14 cellular contexts compared by ENCODE assay signal in genomic region chr1:86998727-86999126, GRCh38.
"Had no signal": no experiment of that assay in that cellular context is flagged by ENCODE, and none has a peak within 500 bp of the region (broad histone marks: within the 10 kb centered on the region; RNA-seq: fewer than 3 reads in every experiment).

No MANE protein-coding gene starts in this region.

- H3K27ac ChIP-seq: dorsolateral prefrontal cortex, neural progenitor cell, transverse colon had no signal

- DNase-seq: activated CD4-positive, alpha-beta T cell treated with anti-CD3 and anti-CD28 coated beads, Interleukin-2, amount 10 ng/mL, durations not matched to agents 24 days and 14 days; activated effector memory CD4-positive, alpha-beta T cell treated with anti-CD3 and anti-CD28 coated beads, Interleukin-2, amount 50 U/mL, for 16 hours; amygdala; dorsolateral prefrontal cortex; endodermal cell; erythroblast; naive B cell; stimulated activated CD4-positive, alpha-beta T cell treated with anti-CD3 and anti-CD28 coated beads, Interleukin-2, amount 100 ng/mL, for 48 hours; stimulated activated naive B cell treated with anti-CD40 and anti-IgM and Interleukin-4, amounts not matched to agents 10 μg/mL and 1 μg/mL and 100 μg/mL, for 72 hours; T-helper 17 cell; transverse colon had no signal

- H3K4me3 ChIP-seq: dorsolateral prefrontal cortex, neural progenitor cell, transverse colon had no signal

- H3K4me1 ChIP-seq: neural progenitor cell had no signal

- H3K27me3 ChIP-seq: dorsolateral prefrontal cortex, neural progenitor cell, transverse colon had no signal

- H3K4me3 Mint-ChIP-seq: activated CD4-positive, alpha-beta T cell treated with anti-CD3 and anti-CD28 coated beads, Interleukin-2, amount 10 ng/mL, durations not matched to agents 24 days and 14 days; endodermal cell; naive B cell; neural progenitor cell; stimulated activated naive B cell treated with anti-CD40 and anti-IgM and Interleukin-4, amounts not matched to agents 10 μg/mL and 1 μg/mL and 100 μg/mL, for 72 hours; T-helper 17 cell had no signal

- H3K4me2 ChIP-seq: neural progenitor cell had no signal

- H3K9me3 ChIP-seq: transverse colon had no signal

- H2AFZ ChIP-seq: neural progenitor cell had no signal

- H3K9ac ChIP-seq: neural progenitor cell had no signal

- ATAC-seq: stimulated activated naive B cell treated with anti-CD40 and anti-IgM and Interleukin-4, amounts not matched to agents 10 μg/mL and 1 μg/mL and 100 μg/mL, for 72 hours; T-helper 17 cell had no signal

- FAIRE-seq: islet of Langerhans had no signal

- H3K36me3 ChIP-seq: neural progenitor cell, transverse colon had no signal

- H3K27ac Mint-ChIP-seq: activated CD4-positive, alpha-beta T cell treated with anti-CD3 and anti-CD28 coated beads, Interleukin-2, amount 10 ng/mL, durations not matched to agents 24 days and 14 days; activated naive CD4-positive, alpha-beta T cell treated with anti-CD3 and anti-CD28 coated beads, Interleukin-2, amount 50 U/mL, for 72 hours; endodermal cell; neural progenitor cell; stimulated activated naive B cell treated with anti-CD40 and anti-IgM and Interleukin-4, amounts not matched to agents 10 μg/mL and 1 μg/mL and 100 μg/mL, for 72 hours; T-helper 17 cell had no signal

- H3K27me3 Mint-ChIP-seq: activated CD4-positive, alpha-beta T cell treated with anti-CD3 and anti-CD28 coated beads, Interleukin-2, amount 10 ng/mL, durations not matched to agents 24 days and 14 days; naive B cell; stimulated activated naive B cell treated with anti-CD40 and anti-IgM and Interleukin-4, amounts not matched to agents 10 μg/mL and 1 μg/mL and 100 μg/mL, for 72 hours; T-helper 17 cell had no signal

- H3K9me3 Mint-ChIP-seq: activated naive CD4-positive, alpha-beta T cell treated with anti-CD3 and anti-CD28 coated beads, Interleukin-2, amount 50 U/mL, for 72 hours; endodermal cell; naive B cell had no signal
